1 cellular context compared by ENCODE assay signal in the genomic region with DNA sequence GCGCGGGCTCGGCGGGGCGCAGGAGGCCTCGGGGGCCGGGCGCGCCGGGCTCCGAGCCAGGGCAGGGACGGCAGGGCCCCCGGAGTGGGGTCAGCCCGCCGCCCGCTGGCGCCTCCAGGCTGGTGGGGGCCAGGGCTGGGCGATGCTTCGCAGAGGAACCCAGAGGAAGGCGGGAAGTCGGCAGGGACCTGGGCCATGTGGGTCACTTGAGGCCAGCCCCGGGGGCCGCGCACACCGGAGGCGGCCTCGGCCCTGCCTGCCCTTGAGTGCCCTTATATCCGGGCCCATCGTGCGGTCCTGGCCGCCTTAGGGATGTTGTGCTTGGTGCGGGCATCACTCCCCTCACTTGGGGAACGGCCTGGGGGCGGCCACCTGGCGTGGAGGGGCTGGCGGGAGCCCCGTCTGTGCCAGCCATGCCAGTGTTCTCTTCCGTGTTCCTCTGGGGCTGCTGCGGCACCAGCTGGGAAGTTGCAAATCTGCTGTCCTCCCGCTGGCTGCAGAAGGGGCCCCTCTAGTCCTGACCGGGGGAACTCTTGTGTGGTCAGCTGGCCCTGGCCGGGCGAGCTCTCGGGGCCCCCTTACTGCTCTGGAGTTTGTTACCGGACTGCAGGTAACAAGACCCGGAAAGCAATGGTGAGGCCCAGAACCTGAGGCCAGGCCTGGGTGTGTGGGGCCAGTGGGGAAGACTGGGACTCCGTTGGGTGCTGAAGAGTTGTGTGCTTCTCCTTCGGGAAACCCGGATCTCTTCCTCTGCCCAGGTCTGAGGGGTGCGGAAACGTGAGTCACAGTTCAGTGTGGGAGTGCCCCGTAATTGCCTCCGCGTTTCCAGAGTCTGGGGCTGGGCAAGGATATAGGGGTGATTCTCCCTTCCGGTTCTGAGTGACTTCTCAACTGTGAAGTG.
TF ChIP-seq lines count a peak whose summit lies in the region.

No MANE protein-coding gene starts in this region.

TF ChIP-seq in K562, 482 proteins besides CTCF, POLR2A, EP300 and RAD21 (continued from another document and continues in another):
- no peak for TF ChIP-seq BCLAF1 (IDR thresholded peaks at IDR 0.05; ENCODE audit: borderline replicate concordance in 1 of 2, control insufficient read depth in 1 of 2, low read depth in 2 of 2, low read length in 1 of 2)
- TF ChIP-seq DLX4 (CRISPR knock-in tag; IDR thresholded peaks at IDR 0.05) = no peak
- no peak for TF ChIP-seq ZNF212 (CRISPR knock-in tag; IDR thresholded peaks at IDR 0.05)
- TF ChIP-seq CC2D1A (IDR thresholded peaks at IDR 0.05) = no peak
- no peak for TF ChIP-seq E2F8 (IDR thresholded peaks at IDR 0.05; ENCODE audit: low read depth, partially characterized antibody)
- no peak for TF ChIP-seq TCF7 (IDR thresholded peaks at IDR 0.05; ENCODE audit: borderline replicate concordance)
- TF ChIP-seq HMG20B (CRISPR knock-in tag; IDR thresholded peaks at IDR 0.05) = no peak
- TF ChIP-seq SRSF3 (IDR thresholded peaks at IDR 0.05; ENCODE audit: insufficient read depth, low read length) = no peak
- TF ChIP-seq, protein P1, sequence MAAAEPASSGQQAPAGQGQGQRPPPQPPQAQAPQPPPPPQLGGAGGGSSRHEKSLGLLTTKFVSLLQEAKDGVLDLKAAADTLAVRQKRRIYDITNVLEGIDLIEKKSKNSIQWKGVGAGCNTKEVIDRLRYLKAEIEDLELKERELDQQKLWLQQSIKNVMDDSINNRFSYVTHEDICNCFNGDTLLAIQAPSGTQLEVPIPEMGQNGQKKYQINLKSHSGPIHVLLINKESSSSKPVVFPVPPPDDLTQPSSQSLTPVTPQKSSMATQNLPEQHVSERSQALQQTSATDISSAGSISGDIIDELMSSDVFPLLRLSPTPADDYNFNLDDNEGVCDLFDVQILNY (CRISPR knock-in tag; IDR thresholded peaks at IDR 0.05) = no peak
- TF ChIP-seq KAT7 (CRISPR knock-in tag; IDR thresholded peaks at IDR 0.05; ENCODE audit: borderline replicate concordance) = peak; percentile 61; the same call in 1 of the 2 replicates
- TF ChIP-seq NR2C1 (IDR thresholded peaks at IDR 0.05) = no peak
- no peak for TF ChIP-seq NR2C1 (tag; IDR thresholded peaks at IDR 0.05)
- TF ChIP-seq MTA1 (IDR thresholded peaks at IDR 0.05; ENCODE audit: borderline replicate concordance) = no peak
- TF ChIP-seq ZNF354B (CRISPR knock-in tag; IDR thresholded peaks at IDR 0.05) = no peak
- no peak for TF ChIP-seq SLC30A9 (CRISPR knock-in tag; IDR thresholded peaks at IDR 0.05)
- no peak for TF ChIP-seq XRCC4 (IDR thresholded peaks at IDR 0.05; ENCODE audit: extremely low read depth, insufficient read depth, insufficient read length)
- no peak for TF ChIP-seq TCF7L2 (IDR thresholded peaks at IDR 0.05; ENCODE audit: low read depth, low read length)
- no peak for TF ChIP-seq FOXJ3 (CRISPR knock-in tag; IDR thresholded peaks at IDR 0.05)
- TF ChIP-seq, protein P2, sequence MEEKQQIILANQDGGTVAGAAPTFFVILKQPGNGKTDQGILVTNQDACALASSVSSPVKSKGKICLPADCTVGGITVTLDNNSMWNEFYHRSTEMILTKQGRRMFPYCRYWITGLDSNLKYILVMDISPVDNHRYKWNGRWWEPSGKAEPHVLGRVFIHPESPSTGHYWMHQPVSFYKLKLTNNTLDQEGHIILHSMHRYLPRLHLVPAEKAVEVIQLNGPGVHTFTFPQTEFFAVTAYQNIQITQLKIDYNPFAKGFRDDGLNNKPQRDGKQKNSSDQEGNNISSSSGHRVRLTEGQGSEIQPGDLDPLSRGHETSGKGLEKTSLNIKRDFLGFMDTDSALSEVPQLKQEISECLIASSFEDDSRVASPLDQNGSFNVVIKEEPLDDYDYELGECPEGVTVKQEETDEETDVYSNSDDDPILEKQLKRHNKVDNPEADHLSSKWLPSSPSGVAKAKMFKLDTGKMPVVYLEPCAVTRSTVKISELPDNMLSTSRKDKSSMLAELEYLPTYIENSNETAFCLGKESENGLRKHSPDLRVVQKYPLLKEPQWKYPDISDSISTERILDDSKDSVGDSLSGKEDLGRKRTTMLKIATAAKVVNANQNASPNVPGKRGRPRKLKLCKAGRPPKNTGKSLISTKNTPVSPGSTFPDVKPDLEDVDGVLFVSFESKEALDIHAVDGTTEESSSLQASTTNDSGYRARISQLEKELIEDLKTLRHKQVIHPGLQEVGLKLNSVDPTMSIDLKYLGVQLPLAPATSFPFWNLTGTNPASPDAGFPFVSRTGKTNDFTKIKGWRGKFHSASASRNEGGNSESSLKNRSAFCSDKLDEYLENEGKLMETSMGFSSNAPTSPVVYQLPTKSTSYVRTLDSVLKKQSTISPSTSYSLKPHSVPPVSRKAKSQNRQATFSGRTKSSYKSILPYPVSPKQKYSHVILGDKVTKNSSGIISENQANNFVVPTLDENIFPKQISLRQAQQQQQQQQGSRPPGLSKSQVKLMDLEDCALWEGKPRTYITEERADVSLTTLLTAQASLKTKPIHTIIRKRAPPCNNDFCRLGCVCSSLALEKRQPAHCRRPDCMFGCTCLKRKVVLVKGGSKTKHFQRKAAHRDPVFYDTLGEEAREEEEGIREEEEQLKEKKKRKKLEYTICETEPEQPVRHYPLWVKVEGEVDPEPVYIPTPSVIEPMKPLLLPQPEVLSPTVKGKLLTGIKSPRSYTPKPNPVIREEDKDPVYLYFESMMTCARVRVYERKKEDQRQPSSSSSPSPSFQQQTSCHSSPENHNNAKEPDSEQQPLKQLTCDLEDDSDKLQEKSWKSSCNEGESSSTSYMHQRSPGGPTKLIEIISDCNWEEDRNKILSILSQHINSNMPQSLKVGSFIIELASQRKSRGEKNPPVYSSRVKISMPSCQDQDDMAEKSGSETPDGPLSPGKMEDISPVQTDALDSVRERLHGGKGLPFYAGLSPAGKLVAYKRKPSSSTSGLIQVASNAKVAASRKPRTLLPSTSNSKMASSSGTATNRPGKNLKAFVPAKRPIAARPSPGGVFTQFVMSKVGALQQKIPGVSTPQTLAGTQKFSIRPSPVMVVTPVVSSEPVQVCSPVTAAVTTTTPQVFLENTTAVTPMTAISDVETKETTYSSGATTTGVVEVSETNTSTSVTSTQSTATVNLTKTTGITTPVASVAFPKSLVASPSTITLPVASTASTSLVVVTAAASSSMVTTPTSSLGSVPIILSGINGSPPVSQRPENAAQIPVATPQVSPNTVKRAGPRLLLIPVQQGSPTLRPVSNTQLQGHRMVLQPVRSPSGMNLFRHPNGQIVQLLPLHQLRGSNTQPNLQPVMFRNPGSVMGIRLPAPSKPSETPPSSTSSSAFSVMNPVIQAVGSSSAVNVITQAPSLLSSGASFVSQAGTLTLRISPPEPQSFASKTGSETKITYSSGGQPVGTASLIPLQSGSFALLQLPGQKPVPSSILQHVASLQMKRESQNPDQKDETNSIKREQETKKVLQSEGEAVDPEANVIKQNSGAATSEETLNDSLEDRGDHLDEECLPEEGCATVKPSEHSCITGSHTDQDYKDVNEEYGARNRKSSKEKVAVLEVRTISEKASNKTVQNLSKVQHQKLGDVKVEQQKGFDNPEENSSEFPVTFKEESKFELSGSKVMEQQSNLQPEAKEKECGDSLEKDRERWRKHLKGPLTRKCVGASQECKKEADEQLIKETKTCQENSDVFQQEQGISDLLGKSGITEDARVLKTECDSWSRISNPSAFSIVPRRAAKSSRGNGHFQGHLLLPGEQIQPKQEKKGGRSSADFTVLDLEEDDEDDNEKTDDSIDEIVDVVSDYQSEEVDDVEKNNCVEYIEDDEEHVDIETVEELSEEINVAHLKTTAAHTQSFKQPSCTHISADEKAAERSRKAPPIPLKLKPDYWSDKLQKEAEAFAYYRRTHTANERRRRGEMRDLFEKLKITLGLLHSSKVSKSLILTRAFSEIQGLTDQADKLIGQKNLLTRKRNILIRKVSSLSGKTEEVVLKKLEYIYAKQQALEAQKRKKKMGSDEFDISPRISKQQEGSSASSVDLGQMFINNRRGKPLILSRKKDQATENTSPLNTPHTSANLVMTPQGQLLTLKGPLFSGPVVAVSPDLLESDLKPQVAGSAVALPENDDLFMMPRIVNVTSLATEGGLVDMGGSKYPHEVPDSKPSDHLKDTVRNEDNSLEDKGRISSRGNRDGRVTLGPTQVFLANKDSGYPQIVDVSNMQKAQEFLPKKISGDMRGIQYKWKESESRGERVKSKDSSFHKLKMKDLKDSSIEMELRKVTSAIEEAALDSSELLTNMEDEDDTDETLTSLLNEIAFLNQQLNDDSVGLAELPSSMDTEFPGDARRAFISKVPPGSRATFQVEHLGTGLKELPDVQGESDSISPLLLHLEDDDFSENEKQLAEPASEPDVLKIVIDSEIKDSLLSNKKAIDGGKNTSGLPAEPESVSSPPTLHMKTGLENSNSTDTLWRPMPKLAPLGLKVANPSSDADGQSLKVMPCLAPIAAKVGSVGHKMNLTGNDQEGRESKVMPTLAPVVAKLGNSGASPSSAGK (IDR thresholded peaks at IDR 0.05) = no peak; the same call in 1 of the 2 replicates
- TF ChIP-seq, protein P3, sequence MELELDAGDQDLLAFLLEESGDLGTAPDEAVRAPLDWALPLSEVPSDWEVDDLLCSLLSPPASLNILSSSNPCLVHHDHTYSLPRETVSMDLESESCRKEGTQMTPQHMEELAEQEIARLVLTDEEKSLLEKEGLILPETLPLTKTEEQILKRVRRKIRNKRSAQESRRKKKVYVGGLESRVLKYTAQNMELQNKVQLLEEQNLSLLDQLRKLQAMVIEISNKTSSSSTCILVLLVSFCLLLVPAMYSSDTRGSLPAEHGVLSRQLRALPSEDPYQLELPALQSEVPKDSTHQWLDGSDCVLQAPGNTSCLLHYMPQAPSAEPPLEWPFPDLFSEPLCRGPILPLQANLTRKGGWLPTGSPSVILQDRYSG (tag; conservative IDR thresholded peaks at IDR 0.05; ENCODE audit: low read depth) = no peak
- TF ChIP-seq DIDO1 (tag; IDR thresholded peaks at IDR 0.05; ENCODE audit: low read depth) = no peak
- no peak for TF ChIP-seq RBBP5 (IDR thresholded peaks at IDR 0.05; ENCODE audit: borderline replicate concordance, insufficient read depth, low read length, poor library complexity, severe bottlenecking)
- no peak for TF ChIP-seq CHD2 (IDR thresholded peaks at IDR 0.05; ENCODE audit: low read depth, low read length)
- TF ChIP-seq WHSC1 (IDR thresholded peaks at IDR 0.05; ENCODE audit: low read length) = no peak
- no peak for TF ChIP-seq ATF7 (IDR thresholded peaks at IDR 0.05)
- TF ChIP-seq TFE3 (CRISPR knock-in tag; IDR thresholded peaks at IDR 0.05) = no peak
- 0 out of 2 replicates have a peak, but pooled peaks have one; percentile 31 for TF ChIP-seq PRMT5 (CRISPR knock-in tag; IDR thresholded peaks at IDR 0.05)
- TF ChIP-seq SMARCB1 (IDR thresholded peaks at IDR 0.05; ENCODE audit: insufficient read length, low read depth) = no peak
